Comparison of ENCODE assay signal across 28 cellular contexts in the genomic region with DNA sequence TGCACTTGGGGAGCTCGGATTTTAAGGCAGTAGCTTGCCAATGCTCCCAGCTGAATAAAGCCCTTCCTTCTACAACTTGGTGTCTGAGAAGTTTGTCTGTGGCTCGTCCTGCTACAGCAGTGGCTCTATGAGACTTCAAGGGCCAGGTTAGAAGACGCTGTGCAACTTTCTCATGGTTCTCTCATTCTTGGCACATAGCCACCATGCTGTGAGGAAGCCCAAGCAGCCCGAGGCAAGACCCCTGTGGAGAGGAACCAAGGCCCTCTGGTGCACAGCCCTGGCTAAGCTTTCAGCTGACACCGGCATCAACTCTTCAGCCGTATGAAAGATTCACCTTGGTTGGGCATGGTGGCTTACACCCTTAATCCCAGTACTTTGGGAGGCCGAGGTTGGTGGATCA.
"Had no signal": no experiment of that assay in that cellular context is flagged by ENCODE, and none has a peak within 500 bp of the region (broad histone marks: within the 10 kb centered on the region; RNA-seq: fewer than 3 reads in every experiment).

No MANE protein-coding gene starts in this region.

- ATAC-seq: heart right ventricle; left cardiac atrium; left lung; naive thymus-derived CD4-positive, alpha-beta T cell; psoas muscle; right cardiac atrium; stimulated activated naive B cell treated with anti-CD40 and anti-IgM and Interleukin-4, amounts not matched to agents 10 μg/mL and 1 μg/mL and 100 μg/mL, for 72 hours had no signal

- H3K27ac Mint-ChIP-seq: dendritic cell treated with granulocyte-macrophage colony-stimulating factor and Interleukin-4, amounts not matched to agents 40 ng/mL and 50 ng/mL, for 4 days; naive thymus-derived CD4-positive, alpha-beta T cell; nephron; stimulated activated naive B cell treated with anti-CD40 and anti-IgM and Interleukin-4, amounts not matched to agents 10 μg/mL and 1 μg/mL and 100 μg/mL, for 72 hours; stimulated activated naive CD8-positive, alpha-beta T cell treated with anti-CD3 and anti-CD28 coated beads, Interleukin-15, Interleukin-2, amounts not matched to agents 100 ng/mL and 50 ng/mL, for 24 hours had no signal

- H3K4me1 Mint-ChIP-seq: stimulated activated naive B cell treated with anti-CD40 and anti-IgM and Interleukin-4, amounts not matched to agents 10 μg/mL and 1 μg/mL and 100 μg/mL, for 72 hours had no signal

- H3K4me1 ChIP-seq: colonic mucosa, esophagus squamous epithelium, heart right ventricle, left lung, psoas muscle, tibial nerve, upper lobe of left lung had no signal

- H3K4me3 ChIP-seq: colonic mucosa, esophagus squamous epithelium, heart right ventricle, left lung, psoas muscle, thoracic aorta, tibial nerve, upper lobe of left lung had no signal

- H3K9me3 ChIP-seq: colonic mucosa, esophagus squamous epithelium, psoas muscle, thoracic aorta had no signal

- FAIRE-seq: islet of Langerhans, small intestine, urothelium cell line had no signal

- H3K9me3 Mint-ChIP-seq: dendritic cell treated with granulocyte-macrophage colony-stimulating factor and Interleukin-4, amounts not matched to agents 40 ng/mL and 50 ng/mL, for 4 days; nephron; stimulated activated naive B cell treated with anti-CD40 and anti-IgM and Interleukin-4, amounts not matched to agents 10 μg/mL and 1 μg/mL and 100 μg/mL, for 72 hours; stimulated activated naive CD8-positive, alpha-beta T cell treated with anti-CD3 and anti-CD28 coated beads, Interleukin-15, Interleukin-2, amounts not matched to agents 100 ng/mL and 50 ng/mL, for 24 hours had no signal

- H3K27ac ChIP-seq: colonic mucosa, esophagus squamous epithelium, heart right ventricle, left lung, psoas muscle, thoracic aorta, tibial nerve, upper lobe of left lung had no signal

- H3K36me3 Mint-ChIP-seq: stimulated activated naive B cell treated with anti-CD40 and anti-IgM and Interleukin-4, amounts not matched to agents 10 μg/mL and 1 μg/mL and 100 μg/mL, for 72 hours had no signal

- H3K4me3 Mint-ChIP-seq: dendritic cell treated with granulocyte-macrophage colony-stimulating factor and Interleukin-4, amounts not matched to agents 40 ng/mL and 50 ng/mL, for 4 days; naive thymus-derived CD4-positive, alpha-beta T cell; nephron; stimulated activated naive B cell treated with anti-CD40 and anti-IgM and Interleukin-4, amounts not matched to agents 10 μg/mL and 1 μg/mL and 100 μg/mL, for 72 hours; stimulated activated naive CD8-positive, alpha-beta T cell treated with anti-CD3 and anti-CD28 coated beads, Interleukin-15, Interleukin-2, amounts not matched to agents 100 ng/mL and 50 ng/mL, for 24 hours had no signal

- H3K36me3 ChIP-seq: colonic mucosa, esophagus squamous epithelium, heart right ventricle, left lung, thoracic aorta, tibial nerve, upper lobe of left lung had no signal

- DNase-seq: colonic mucosa; effector CD8-positive, alpha-beta T cell; erythroblast; esophagus squamous epithelium; foreskin melanocyte; glutamatergic neuron; heart right ventricle; hippocampal formation; left cardiac atrium; left lung; mesenchymal stem cell; midbrain; naive thymus-derived CD4-positive, alpha-beta T cell; nucleus accumbens; psoas muscle; right cardiac atrium; small intestine; stimulated activated CD4-positive, alpha-beta T cell treated with anti-CD3 and anti-CD28 coated beads, Interleukin-15, amount 100 ng/mL, for 24 hours; stimulated activated CD4-positive, alpha-beta T cell treated with anti-CD3 and anti-CD28 coated beads, Interleukin-2, amount 100 ng/mL, for 48 hours; stimulated activated naive B cell treated with anti-CD40 and anti-IgM and Interleukin-4, amounts not matched to agents 10 μg/mL and 1 μg/mL and 100 μg/mL, for 72 hours; upper lobe of left lung had no signal

- H3K27me3 ChIP-seq: colonic mucosa, tibial nerve, upper lobe of left lung had no signal
